ENCODE assay signal across 1 cellular context in genomic region chr15:79898369-79898768, GRCh38.
TF ChIP-seq lines count a peak whose summit lies in the region.

No MANE protein-coding gene starts in this region.

TF ChIP-seq in liver, 16 proteins besides CTCF, POLR2A, EP300 and RAD21 (continued from another document):
- no peak for TF ChIP-seq REST (IDR thresholded peaks at IDR 0.05)
- no peak for TF ChIP-seq FOXA2 (IDR thresholded peaks at IDR 0.05)
- no peak for TF ChIP-seq JUND (IDR thresholded peaks at IDR 0.05)
- no peak for TF ChIP-seq SP1 (IDR thresholded peaks at IDR 0.05)
- TF ChIP-seq GABPA (IDR thresholded peaks at IDR 0.05 in 1 of 2, conservative IDR thresholded peaks at IDR 0.05 in 1 of 2) = no peak
- TF ChIP-seq TAF1 (conservative IDR thresholded peaks at IDR 0.05) = no peak
- TF ChIP-seq ATF3 (IDR thresholded peaks at IDR 0.05) = no peak
